In genomic region chrX:46446727-46447378, GRCh38 we compare ENCODE assay signal across 1 cellular context.
A peak's percentile ranks its signal among the peaks of the same experiment; 100 is the strongest.
TF ChIP-seq lines count a peak whose summit lies in the region.

No MANE protein-coding gene starts in this region.

TF ChIP-seq in HepG2, 621 proteins besides CTCF, POLR2A, EP300 and RAD21 (continued from another document and continues in another):
- TF ChIP-seq PRDM10 (CRISPR knock-in tag; IDR thresholded peaks at IDR 0.05; ENCODE audit: low read depth) (no peak), ZNF616 (CRISPR knock-in tag; IDR thresholded peaks at IDR 0.05; ENCODE audit: low read depth) (no peak), ZNF224 (CRISPR knock-in tag; IDR thresholded peaks at IDR 0.05) (no peak), IKZF4 (CRISPR knock-in tag; IDR thresholded peaks at IDR 0.05; ENCODE audit: borderline replicate concordance, low read depth, not compliant biosample characterization) (no peak), ZBTB14 (CRISPR knock-in tag; IDR thresholded peaks at IDR 0.05) (no peak), ARID2 (CRISPR knock-in tag; IDR thresholded peaks at IDR 0.05; ENCODE audit: borderline replicate concordance) (no peak), SP2 (CRISPR knock-in tag; IDR thresholded peaks at IDR 0.05) (no peak), ZNF232 (CRISPR knock-in tag; IDR thresholded peaks at IDR 0.05; ENCODE audit: borderline replicate concordance) (no peak), ZNF17 (CRISPR knock-in tag; IDR thresholded peaks at IDR 0.05) (no peak), ZNF687 (CRISPR knock-in tag; IDR thresholded peaks at IDR 0.05) (peak; percentile 86), SMC3 (IDR thresholded peaks at IDR 0.05; ENCODE audit: low read length) (no peak), ZNF746 (CRISPR knock-in tag; IDR thresholded peaks at IDR 0.05) (0 out of 2 replicates have a peak, but pooled peaks have one; percentile 35), PAXIP1 (CRISPR knock-in tag; conservative IDR thresholded peaks at IDR 0.05) (peak; percentile 5; the same call in 1 of the 2 replicates), REXO4 (CRISPR knock-in tag; IDR thresholded peaks at IDR 0.05; ENCODE audit: borderline replicate concordance) (no peak), CENPX (CRISPR knock-in tag; IDR thresholded peaks at IDR 0.05) (no peak), ELF3 (CRISPR knock-in tag; IDR thresholded peaks at IDR 0.05) (peak; percentile 31; the same call in 1 of the 2 replicates), ZNF292 (CRISPR knock-in tag; IDR thresholded peaks at IDR 0.05; ENCODE audit: borderline replicate concordance, low read depth) (no peak), TAF15 (IDR thresholded peaks at IDR 0.05; ENCODE audit: low read depth, low read length, poor library complexity, severe bottlenecking) (no peak), ZNF432 (CRISPR knock-in tag; IDR thresholded peaks at IDR 0.05; ENCODE audit: borderline replicate concordance) (no peak), ZNF12 (CRISPR knock-in tag; IDR thresholded peaks at IDR 0.05) (no peak), MLX (CRISPR knock-in tag; IDR thresholded peaks at IDR 0.05) (no peak), ZMAT3 (CRISPR knock-in tag; conservative IDR thresholded peaks at IDR 0.05) (no peak), PHB2 (IDR thresholded peaks at IDR 0.05; ENCODE audit: partially characterized antibody) (no peak), MTA3 (CRISPR knock-in tag; IDR thresholded peaks at IDR 0.05) (no peak), MEIS1 (CRISPR knock-in tag; IDR thresholded peaks at IDR 0.05; ENCODE audit: borderline replicate concordance) (no peak), ZC3H4 (CRISPR knock-in tag; IDR thresholded peaks at IDR 0.05; ENCODE audit: borderline replicate concordance) (0 out of 2 replicates have a peak, but pooled peaks have one; percentile 36), ZKSCAN5 (CRISPR knock-in tag; IDR thresholded peaks at IDR 0.05) (no peak), RNF2 (conservative IDR thresholded peaks at IDR 0.05; ENCODE audit: low read depth) (no peak), ZNF567 (CRISPR knock-in tag; IDR thresholded peaks at IDR 0.05; ENCODE audit: borderline replicate concordance) (no peak), ZFYVE20 (CRISPR knock-in tag; IDR thresholded peaks at IDR 0.05; ENCODE audit: borderline replicate concordance, low read depth) (no peak), FUBP1 (CRISPR knock-in tag; IDR thresholded peaks at IDR 0.05; ENCODE audit: borderline replicate concordance) (no peak), ERF (CRISPR knock-in tag; IDR thresholded peaks at IDR 0.05) (0 out of 2 replicates have a peak, but pooled peaks have one; percentile 15), NFKB2 (CRISPR knock-in tag; IDR thresholded peaks at IDR 0.05; ENCODE audit: borderline replicate concordance) (no peak), PREB (CRISPR knock-in tag; IDR thresholded peaks at IDR 0.05) (no peak), ZNF33B (CRISPR knock-in tag; IDR thresholded peaks at IDR 0.05) (no peak), ZFP37 (CRISPR knock-in tag; IDR thresholded peaks at IDR 0.05; ENCODE audit: borderline replicate concordance) (no peak), ZFX (CRISPR knock-in tag; IDR thresholded peaks at IDR 0.05; ENCODE audit: low read depth) (peak; percentile 60), JUN (CRISPR knock-in tag; IDR thresholded peaks at IDR 0.05) (no peak), ZKSCAN8 (CRISPR knock-in tag; IDR thresholded peaks at IDR 0.05; ENCODE audit: borderline replicate concordance) (no peak), ZBTB37 (CRISPR knock-in tag; IDR thresholded peaks at IDR 0.05) (no peak), IRF1 (CRISPR knock-in tag; IDR thresholded peaks at IDR 0.05; ENCODE audit: low read depth) (no peak), MAFF (IDR thresholded peaks at IDR 0.05; ENCODE audit: low read depth, low read length) (no peak), ZNF501 (CRISPR knock-in tag; IDR thresholded peaks at IDR 0.05) (peak; percentile 52; the same call in 1 of the 2 replicates), ZNF580 (CRISPR knock-in tag; IDR thresholded peaks at IDR 0.05; ENCODE audit: borderline replicate concordance, low read depth) (no peak), ZNF83 (CRISPR knock-in tag; IDR thresholded peaks at IDR 0.05; ENCODE audit: borderline replicate concordance) (no peak), PTBP1 (IDR thresholded peaks at IDR 0.05; ENCODE audit: low read depth, low read length, poor library complexity, severe bottlenecking) (no peak), NR2F2 (IDR thresholded peaks at IDR 0.05; ENCODE audit: borderline replicate concordance, low read depth) (no peak; the same call in 1 of the 2 replicates)
